28 cellular contexts compared by ENCODE assay signal in genomic region chr14:61614693-61615092, GRCh38.
"Had no signal": no experiment of that assay in that cellular context is flagged by ENCODE, and none has a peak within 500 bp of the region (broad histone marks: within the 10 kb centered on the region; RNA-seq: fewer than 3 reads in every experiment).

No MANE protein-coding gene starts in this region.

- FAIRE-seq: astrocyte, bronchial epithelial cell, colon had no signal

- H3K4me3 ChIP-seq: esophagus muscularis mucosa, gastroesophageal sphincter had no signal

- H3K9me3 ChIP-seq: esophagus muscularis mucosa, gastroesophageal sphincter had no signal

- ATAC-seq: activated naive CD4-positive, alpha-beta T cell treated with anti-CD3 and anti-CD28 coated beads, Interleukin-2, amount 50 U/mL, for 72 hours; activated T-cell treated with anti-CD3 and anti-CD28 coated beads, Interleukin-2, amount 50 U/mL, for 72 hours; effector memory CD8-positive, alpha-beta T cell; gastroesophageal sphincter had no signal

- H3K27me3 ChIP-seq: brain microvascular endothelial cell, esophagus muscularis mucosa, gastroesophageal sphincter had no signal

- DNase-seq: activated CD4-positive, alpha-beta memory T cell treated with anti-CD3 and anti-CD28 coated beads, Interleukin-2, amount 10 ng/mL, durations not matched to agents 7 days and 5 days; activated CD4-positive, alpha-beta T cell treated with anti-CD3 and anti-CD28 coated beads for 1 hour; activated CD4-positive, alpha-beta T cell treated with anti-CD3 and anti-CD28 coated beads for 4 hours; activated CD4-positive, alpha-beta T cell treated with anti-CD3 and anti-CD28 coated beads, Interleukin-2, amount 10 ng/mL, durations not matched to agents 7 days and 5 days; activated CD4-positive, alpha-beta T cell treated with anti-CD3 and anti-CD28 coated beads, Interleukin-2, amount 50 U/mL, for 4 hours; activated CD8-positive, alpha-beta memory T cell treated with anti-CD3 and anti-CD28 coated beads, Interleukin-2, amount 50 U/mL, for 48 hours; activated gamma-delta T cell; activated naive CD4-positive, alpha-beta T cell; activated naive CD4-positive, alpha-beta T cell treated with anti-CD3 and anti-CD28 coated beads, Interleukin-2, amount 10 ng/mL, durations not matched to agents 7 days and 5 days; activated naive CD8-positive, alpha-beta T cell treated with anti-CD3 and anti-CD28 coated beads, Interleukin-2, amount 10 ng/mL, durations not matched to agents 7 days and 5 days; activated T-cell treated with anti-CD3 and anti-CD28 coated beads for 4 hours; activated T-cell treated with anti-CD3 and anti-CD28 coated beads, Interleukin-2, amount 50 U/mL, for 24 hours; activated T-cell treated with anti-CD3 and anti-CD28 coated beads, Interleukin-2, amount 50 U/mL, for 72 hours; brain microvascular endothelial cell; cortex of kidney; dermis blood vessel endothelial cell; effector CD4-positive, alpha-beta T cell; effector memory CD8-positive, alpha-beta T cell; erythroblast; foreskin melanocyte; head of caudate nucleus; T-helper 2 cell had no signal

- H3K36me3 ChIP-seq: brain microvascular endothelial cell, esophagus muscularis mucosa, gastroesophageal sphincter had no signal

- H3K27ac ChIP-seq: brain microvascular endothelial cell, esophagus muscularis mucosa, gastroesophageal sphincter had no signal
